9 cellular contexts compared by ENCODE assay signal in the genomic region with DNA sequence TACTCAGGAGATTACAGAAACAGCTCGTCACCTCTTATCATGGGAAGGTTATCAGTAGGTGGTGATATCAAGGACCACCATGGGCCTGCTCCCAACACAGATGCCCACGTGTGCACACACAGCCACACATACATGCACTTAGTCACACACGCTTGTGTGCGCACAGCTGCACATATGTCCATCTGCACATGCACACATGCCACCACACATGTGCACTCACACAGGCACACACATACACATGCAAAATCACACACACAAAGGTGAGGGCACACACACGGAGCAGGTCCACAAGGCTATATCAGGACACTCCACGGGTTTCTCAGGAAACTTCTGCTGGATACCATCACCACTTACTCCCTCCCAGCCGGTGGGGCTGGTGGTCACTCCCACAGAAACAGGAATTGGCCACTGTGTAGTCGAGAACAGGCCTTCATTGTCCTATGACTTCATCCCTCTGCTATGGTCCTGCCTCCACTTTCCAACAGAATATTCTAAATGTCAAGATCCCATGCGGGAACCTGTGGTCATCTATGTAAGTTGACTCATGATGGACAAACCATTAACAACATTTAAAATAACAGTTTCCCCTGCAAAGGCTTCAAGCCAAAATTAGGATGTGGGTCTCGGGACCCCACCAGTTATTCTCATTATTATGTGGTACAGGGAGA. TPM values are rescaled to one million over a fixed set of nuclear protein-coding genes. Genes with fewer than 3 reads are reported as not detected.
DNase-seq lines count a peak whose midpoint lies in the region; ATAC-seq and TF ChIP-seq lines count a peak whose summit lies in the region.
"Had no signal": no experiment of that assay in that cellular context is flagged by ENCODE, and none has a peak within 500 bp of the region (broad histone marks: within the 10 kb centered on the region; RNA-seq: fewer than 3 reads in every experiment).

No MANE protein-coding gene starts in this region.

- H3K36me3 Mint-ChIP-seq in T-helper 17 cell (ENCODE audit: low read depth) = no peaks in the 10 kb centered on the region

- no peak for TF ChIP-seq CTCF in foreskin fibroblast (IDR thresholded peaks at IDR 0.05; ENCODE audit: low read depth, low read length)

- H3K4me3 Mint-ChIP-seq in T-helper 17 cell = peak overlapping the region; percentile 15

- no peak for DNase-seq in T-helper 17 cell
- DNase-seq in foreskin fibroblast = peak; percentile 72 to 81
- no peak for DNase-seq in skeletal muscle cell (ENCODE audit: low read depth)
- no peak for DNase-seq in stimulated activated CD4-positive, alpha-beta T cell treated with anti-CD3 and anti-CD28 coated beads, Interleukin-4, amount 100 ng/mL, for 24 hours
- DNase-seq in HuH-7.5 (ENCODE audit: low spot score) = no peak
- no peak for DNase-seq in central memory CD4-positive, alpha-beta T cell
- no peak for DNase-seq in HT-29 (ENCODE audit: low spot score)

- peak overlapping the region; percentile 90 to 98 for H3K4me3 ChIP-seq in foreskin fibroblast (ENCODE audit: low read depth in 1 of 2, low read length in 2 of 2)
- peak overlapping the region; percentile 9 for H3K4me3 ChIP-seq in skeletal muscle cell (ENCODE audit: low read depth, low read length)
- H3K4me3 ChIP-seq: SK-N-MC had no signal

- peaks cover 30% of the 10 kb centered on the region for H3K4me1 Mint-ChIP-seq in T-helper 17 cell

- ATAC-seq in T-helper 17 cell = no peak

- no peak overlapping the region for H3K27ac Mint-ChIP-seq in T-helper 17 cell

- H3K27me3 Mint-ChIP-seq in T-helper 17 cell = no peaks in the 10 kb centered on the region

- TF ChIP-seq POLR2A in GM19193 (IDR thresholded peaks at IDR 0.05; ENCODE audit: extremely low read depth, insufficient read depth, insufficient read length) = peak; percentile 21

- H3K9me3 ChIP-seq in T-helper 17 cell (ENCODE audit: control insufficient read depth, low read length, poor library complexity, severe bottlenecking) = no peaks in the 10 kb centered on the region

RNA-seq across cellular contexts. Expression of gene C11orf24, which starts 2.2 kb away (rescaled TPM):
- total RNA-seq in T-helper 17 cell = 10 to 100 TPM; 10.5 to 11.6 TPM
- 38.8 and 42.3 TPM in 2 replicates for total RNA-seq in HT-29 (2014; rRNA removed; shearing (Covaris generic))

RNA-seq across cellular contexts. Expression of gene LRP5, which starts 42.8 kb away (rescaled TPM):
- total RNA-seq in T-helper 17 cell = 1 to 10 TPM in 1 of 2 donors, under 1 TPM in 1; 0.73 to 3.0 TPM
- total RNA-seq in HT-29 (2014; rRNA removed; shearing (Covaris generic)) = 165 and 199 TPM in 2 replicates

RNA-seq across cellular contexts. Expression of gene KMT5B, which starts 56.5 kb away (rescaled TPM):
- 10 to 100 TPM; 30.5 to 33.8 TPM for total RNA-seq in T-helper 17 cell
- total RNA-seq in HT-29 (2014; rRNA removed; shearing (Covaris generic)) = 26.5 and 27.2 TPM in 2 replicates

Comparison
In these comparisons a context has a peak if more than half of its experiments do, and no peak if none do; other contexts are left out.
1. DNase-seq: peak in foreskin fibroblast (2 of 2); none in T-helper 17 cell (0 of 3), skeletal muscle cell (single experiment), stimulated activated CD4-positive, alpha-beta T cell treated with anti-CD3 and anti-CD28 coated beads, Interleukin-4, amount 100 ng/mL, for 24 hours (single experiment), HuH-7.5 (single experiment), central memory CD4-positive, alpha-beta T cell (single experiment) and HT-29 (single experiment).
2. RNA of gene LRP5, which starts 42.8 kb away (total RNA-seq): 165 to 199 TPM in HT-29; 0.73 to 3.0 TPM in T-helper 17 cell; every median in the first group is over 10 times any median in the second.